ENCODE assay signal across 8 cellular contexts in genomic region chr19:460877-461609, GRCh38.
DNase-seq lines count a peak whose midpoint lies in the region; TF ChIP-seq lines count a peak whose summit lies in the region.

Gene SHC2 (minus strand): TSS chr19:461033. CDS start chr19:460996, 37 bp downstream.

- DNase-seq in AG04449 (ENCODE audit: low read depth, low spot score) (no peak), NCI-H2227 (lab: John Stamatoyannopoulos, UW; ENCODE audit: unreplicated experiment) (peak; percentile 59), NCI-H1694 (lab: John Stamatoyannopoulos, UW) (no peak), SW480 (ENCODE audit: low spot score) (no peak), kidney glomerular epithelial cell (lab: John Stamatoyannopoulos, UW) (no peak), NCI-H187 treated with DMSO at 0.1 percent for 48 hours (lab: John Stamatoyannopoulos, UW) (no peak)

- H3K4me1 ChIP-seq in endocrine pancreas (ENCODE audit: control insufficient read depth, insufficient read depth, low read length) (peaks cover 6% of the 10 kb centered on the region), muscle layer of duodenum (ENCODE audit: control insufficient read depth in 1 of 2, insufficient read depth in 2 of 2, low read length in 2 of 2) (peaks cover 0 to 21% of the 10 kb centered on the region in 2 donors)

- POLR2A ChIA-PET in AG04449 (lab: Yijun Ruan, JAX) = no interaction called here

- peak within 1 kb of the TSS; percentile 91 for H3K9ac ChIP-seq in endocrine pancreas (ENCODE audit: control insufficient read depth, insufficient read depth, low read length)

- H3K27ac ChIP-seq in muscle layer of duodenum (ENCODE audit: low read length) = no peak within 1 kb of the TSS

- H3K4me3 ChIP-seq in AG04449 (ENCODE audit: low read depth, low read length) (peak within 1 kb of the TSS; percentile 51), endocrine pancreas (ENCODE audit: control insufficient read depth, insufficient read depth, low read length) (peak within 1 kb of the TSS; percentile 40), muscle layer of duodenum (ENCODE audit: low read depth in 1 of 2, low read length in 2 of 2) (peak within 1 kb of the TSS; percentile 57 to 79)

- no peaks in the 10 kb centered on the region for H3K36me3 ChIP-seq in endocrine pancreas (ENCODE audit: control insufficient read depth, insufficient read depth, low read length)
- no peaks in the 10 kb centered on the region for H3K36me3 ChIP-seq in muscle layer of duodenum (ENCODE audit: control insufficient read depth in 1 of 2, insufficient read depth in 2 of 2, low read length in 2 of 2)

- CTCF ChIA-PET in AG04449 (lab: Yijun Ruan, JAX) = no interaction called here

- H3K27me3 ChIP-seq in endocrine pancreas (ENCODE audit: control insufficient read depth, insufficient read depth, low read length) (no peaks in the 10 kb centered on the region), muscle layer of duodenum (ENCODE audit: low read depth, low read length) (no peaks in the 10 kb centered on the region)

- TF ChIP-seq CTCF in AG04449 (IDR thresholded peaks at IDR 0.05; ENCODE audit: insufficient read depth, low read length, missing control alignments) = no peak

- H3K9me3 ChIP-seq in endocrine pancreas (ENCODE audit: control insufficient read depth, low read length) (no peaks in the 10 kb centered on the region), muscle layer of duodenum (ENCODE audit: control insufficient read depth in 1 of 2, low read length in 2 of 2) (no peaks in the 10 kb centered on the region)
